In genomic region chr10:131514454-131514853, GRCh38 we compare ENCODE assay signal across 15 cellular contexts.
DNase-seq lines count a peak whose midpoint lies in the region; ATAC-seq and TF ChIP-seq lines count a peak whose summit lies in the region.
"Had no signal": no experiment of that assay in that cellular context is flagged by ENCODE, and none has a peak within 500 bp of the region (broad histone marks: within the 10 kb centered on the region; RNA-seq: fewer than 3 reads in every experiment).

No MANE protein-coding gene starts in this region.

- ATAC-seq in psoas muscle (no peak), GM21381 (IDR thresholded peaks at IDR 0.05; ENCODE audit: unreplicated experiment) (no peak)
- ATAC-seq: left colon had no signal

- no peaks in the 10 kb centered on the region for H3K36me3 ChIP-seq in psoas muscle (ENCODE audit: insufficient read depth in 1 of 2, low read depth in 1 of 2)

- peak; percentile 19 to 21 for DNase-seq in activated T-cell treated with anti-CD3 and anti-CD28 coated beads, Interleukin-2, amount 50 U/mL, for 48 hours
- DNase-seq in activated T-cell treated with anti-CD3 and anti-CD28 coated beads for 4 hours (no peak), OCI-M1 (lab: John Stamatoyannopoulos, UW) (peak; percentile 36), epithelial cell of proximal tubule (ENCODE audit: low read depth) (peak; percentile 2), psoas muscle (no peak), epidermal melanocyte (ENCODE audit: insufficient read length, low spot score) (no peak)
- DNase-seq in stimulated activated CD8-positive, alpha-beta memory T cell treated with anti-CD3 and anti-CD28 coated beads, Interleukin-15, amount 100 ng/mL, for 48 hours (ENCODE audit: low read depth in 2 of 2) = peak; percentile 3 to 4
- DNase-seq: activated CD8-positive, alpha-beta memory T cell treated with anti-CD3 and anti-CD28 coated beads for 24 hours; activated gamma-delta T cell treated with Interleukin-2 at 50 U/mL for 16 hours; Caco-2; left colon; NCI-H1048; NCI-H2171 treated with DMSO at 0.1 percent for 48 hours; trophoblast cell had no signal

- H3K4me1 ChIP-seq in psoas muscle = no peaks in the 10 kb centered on the region
- H3K4me1 ChIP-seq: Caco-2 had no signal

- peaks cover 0 to 7% (median 6%) of the 10 kb centered on the region in 3 donors for H3K27me3 ChIP-seq in psoas muscle (ENCODE audit: insufficient read depth in 3 of 3, low read length in 2 of 3)

- TF ChIP-seq CTCF in epithelial cell of proximal tubule (conservative IDR thresholded peaks at IDR 0.05; ENCODE audit: low read depth, low read length) = no peak
- TF ChIP-seq CTCF in psoas muscle (IDR thresholded peaks at IDR 0.05) = no peak

- H3K9me3 ChIP-seq in psoas muscle = no peaks in the 10 kb centered on the region
- H3K9me3 ChIP-seq: Caco-2 had no signal

- intact Hi-C loops in psoas muscle (cut with DNase I) = no loop called here

- WGBS in psoas muscle, 3 donors = 38 to 53% (median 46%) methylated on average over 12 of the region's 12 CpGs

- no peak overlapping the region for H3K4me3 ChIP-seq in epithelial cell of proximal tubule (ENCODE audit: low read depth, low read length)
- H3K4me3 ChIP-seq in psoas muscle = no peak overlapping the region

- no peak overlapping the region for H3K27ac ChIP-seq in psoas muscle

Comparison
In these comparisons a context has a peak if more than half of its experiments do, and no peak if none do; other contexts are left out.
1. DNase-seq: peak in activated T-cell treated with anti-CD3 and anti-CD28 coated beads, Interleukin-2, amount 50 U/mL, for 48 hours (2 of 2), OCI-M1 (single experiment), epithelial cell of proximal tubule (single experiment) and stimulated activated CD8-positive, alpha-beta memory T cell treated with anti-CD3 and anti-CD28 coated beads, Interleukin-15, amount 100 ng/mL, for 48 hours (2 of 2); none in activated T-cell treated with anti-CD3 and anti-CD28 coated beads for 4 hours (single experiment), psoas muscle (0 of 2) and epidermal melanocyte (single experiment).